Comparison of ENCODE assay signal across 24 cellular contexts in the genomic region with DNA sequence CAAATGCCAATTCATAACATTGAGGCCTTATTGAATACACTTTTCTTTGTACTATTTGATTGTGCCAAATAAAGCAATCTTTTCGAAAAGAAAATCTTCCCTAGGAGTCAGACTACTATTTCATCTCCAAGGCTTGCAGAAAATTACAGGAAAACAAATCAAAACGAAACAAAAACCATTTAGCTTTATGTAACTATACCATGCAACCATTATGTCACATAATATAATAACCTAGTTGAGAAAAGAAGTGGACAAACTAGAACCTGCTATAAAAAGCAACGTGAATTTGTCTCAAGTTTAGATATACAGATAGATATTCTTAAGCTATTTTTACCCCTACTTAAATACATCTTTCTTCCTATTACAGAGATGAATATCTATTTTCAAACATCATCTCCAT. TPM values are rescaled to one million over a fixed set of nuclear protein-coding genes. Genes with fewer than 3 reads are reported as not detected.
DNase-seq lines count a peak whose midpoint lies in the region; ATAC-seq, FAIRE-seq and TF ChIP-seq lines count a peak whose summit lies in the region.
"Had no signal": no experiment of that assay in that cellular context is flagged by ENCODE, and none has a peak within 500 bp of the region (broad histone marks: within the 10 kb centered on the region; RNA-seq: fewer than 3 reads in every experiment).

No MANE protein-coding gene starts in this region.

- H3K4me1 Mint-ChIP-seq in activated T-helper 17 cell treated with anti-CD3 and anti-CD28 coated beads, Interleukin-2, amount 50 U/mL, for 72 hours = no peaks in the 10 kb centered on the region
- H3K4me1 Mint-ChIP-seq in activated naive CD8-positive, alpha-beta T cell treated with anti-CD3 and anti-CD28 coated beads for 36 hours = peaks cover 11% of the 10 kb centered on the region
- H3K4me1 Mint-ChIP-seq: CD14-positive monocyte had no signal

- TF ChIP-seq POLR2A in K562 (conservative IDR thresholded peaks at IDR 0.05) = no peak

- H2AFZ ChIP-seq in K562 (ENCODE audit: low read depth, low read length) = peak overlapping the region; percentile 23; the same call in 1 of the 2 replicates

- no peak for TF ChIP-seq EP300 in K562 (IDR thresholded peaks at IDR 0.05; ENCODE audit: low read length)

- H3K4me1 ChIP-seq in K562 (replicated peaks in 1 of 2; ENCODE audit: control insufficient read depth in 2 of 2, insufficient read depth in 2 of 2, low read length in 2 of 2) (peaks cover 4 to 31% of the 10 kb centered on the region in 2 experiments; a peak in 4 of 5 replicates), mucosa of descending colon (ENCODE audit: low read depth) (peaks cover 9% of the 10 kb centered on the region), pancreas (no peaks in the 10 kb centered on the region)
- H3K4me1 ChIP-seq: A549 had no signal

- intact Hi-C loops in K562 (cut with micrococcal nuclease) (no loop called here), mucosa of descending colon (cut with DNase I, micrococcal nuclease) (no loop called here), pancreas (cut with DNase I) (no loop called here)

- ATAC-seq in K562 (no peak), mucosa of descending colon (peak; percentile 55), pancreas (no peak)
- no peak for ATAC-seq in activated T-helper 17 cell treated with anti-CD3 and anti-CD28 coated beads, Interleukin-2, amount 50 U/mL, for 72 hours (replicated peaks)
- ATAC-seq: A549, GM12878 had no signal

- H3K9me3 ChIP-seq in K562 (replicated peaks; ENCODE audit: control insufficient read depth, insufficient read depth, low read depth, low read length) = no peaks in the 10 kb centered on the region
- no peaks in the 10 kb centered on the region for H3K9me3 ChIP-seq in mucosa of descending colon
- no peaks in the 10 kb centered on the region for H3K9me3 ChIP-seq in pancreas
- H3K9me3 ChIP-seq: A549; BE2C; BLaER1 treated with 17β-estradiol and CSF1 and Interleukin-3, amounts not matched to agents 10 nM and 100 nM had no signal

- H3K4me3 ChIP-seq in K562 = no peak overlapping the region
- H3K4me3 ChIP-seq in mucosa of descending colon = no peak overlapping the region
- H3K4me3 ChIP-seq in pancreas = no peak overlapping the region
- H3K4me3 ChIP-seq in H7 (ENCODE audit: insufficient read depth, low read depth, low read length) = no peak overlapping the region
- H3K4me3 ChIP-seq: A549; BLaER1 treated with 17β-estradiol and CSF1 and Interleukin-3, amounts not matched to agents 10 nM and 100 nM; GM12878 had no signal

- POLR2A ChIA-PET in K562 (lab: Yijun Ruan, JAX) = no interaction called here

- no peaks in the 10 kb centered on the region for H3K9me1 ChIP-seq in K562 (ENCODE audit: control insufficient read depth, insufficient read depth, low read length)

- TF ChIP-seq RAD21 in K562 (CRISPR knock-in tag; conservative IDR thresholded peaks at IDR 0.05 in 1 of 2, IDR thresholded peaks at IDR 0.05 in 1 of 2) = no peak

- no peak overlapping the region for H3K27ac Mint-ChIP-seq in activated T-helper 17 cell treated with anti-CD3 and anti-CD28 coated beads, Interleukin-2, amount 50 U/mL, for 72 hours
- H3K27ac Mint-ChIP-seq in activated naive CD8-positive, alpha-beta T cell treated with anti-CD3 and anti-CD28 coated beads for 36 hours = no peak overlapping the region
- H3K27ac Mint-ChIP-seq: CD14-positive monocyte; CD4-positive, alpha-beta T cell; CD8-positive, alpha-beta memory T cell had no signal

- in situ Hi-C loops in K562 (cut with MboI) = no loop called here

- FAIRE-seq in K562 (lab: Jason Lieb, UNC) = no peak
- FAIRE-seq in pancreas (lab: Jason Lieb, UNC) = peak; percentile 76
- FAIRE-seq: A549, D721Med, GM12878, H54 had no signal

- CTCF ChIA-PET in K562 (lab: Yijun Ruan, JAX; ENCODE audit: low intra/inter-chr PET ratio) = interaction anchor here (0.6 kb wide), 1 partner anchor 669 kb away, joined by 3 read pairs; no protein-coding TSS in a partner anchor

- H3K27me3 ChIP-seq in K562 (ENCODE audit: control insufficient read depth in 2 of 2, insufficient read depth in 2 of 2, low read length in 2 of 2) = no peaks in the 10 kb centered on the region
- H3K27me3 ChIP-seq in pancreas = peaks cover 0 to 3% (median 0%) of the 10 kb centered on the region in 4 donors
- H3K27me3 ChIP-seq in H7 (ENCODE audit: control insufficient read depth, insufficient read depth, low read length) = no peaks in the 10 kb centered on the region
- H3K27me3 ChIP-seq: BE2C; BLaER1 treated with 17β-estradiol and CSF1 and Interleukin-3, amounts not matched to agents 10 nM and 100 nM had no signal

- no peak for DNase-seq in K562 (ENCODE audit: extremely low read depth in 1 of 4, low spot score in 3 of 4)
- no peak for DNase-seq in mucosa of descending colon
- DNase-seq in pancreas = no peak
- no peak for DNase-seq in activated naive CD8-positive, alpha-beta T cell treated with anti-CD3 and anti-CD28 coated beads for 36 hours
- DNase-seq in H7 = no peak
- DNase-seq: 8988T; ACHN; AML-193; BE2C; CD4-positive, alpha-beta T cell; CD8-positive, alpha-beta memory T cell; DMS 273 treated with DMSO at 0.1 percent for 48 hours; DMS79; EL; GDM1; GOT3; HCEC 1CT had no signal

- no peak overlapping the region for H3K27ac ChIP-seq in K562 (ENCODE audit: extremely low read depth, low read depth, low read length)
- H3K27ac ChIP-seq in pancreas = no peak overlapping the region
- H3K27ac ChIP-seq: A549; BLaER1 treated with 17β-estradiol and CSF1 and Interleukin-3, amounts not matched to agents 10 nM and 100 nM had no signal

- H3K9ac ChIP-seq in K562 (ENCODE audit: insufficient read depth in 1 of 2, low read depth in 2 of 2, low read length in 2 of 2) = no peak overlapping the region
- H3K9ac ChIP-seq: BLaER1 treated with 17β-estradiol and CSF1 and Interleukin-3, amounts not matched to agents 10 nM and 100 nM had no signal

- no peaks in the 10 kb centered on the region for H3K79me2 ChIP-seq in K562 (ENCODE audit: control insufficient read depth, insufficient read depth, low read length)

- no peak for TF ChIP-seq CTCF in K562 (IDR thresholded peaks at IDR 0.05 in 2 of 3, conservative IDR thresholded peaks at IDR 0.05 in 1 of 3; ENCODE audit: insufficient read depth in 2 of 3, low read depth in 1 of 3, low read length in 3 of 3)
- no peak for TF ChIP-seq CTCF in mucosa of descending colon (IDR thresholded peaks at IDR 0.05)
- no peak for TF ChIP-seq CTCF in pancreas (IDR thresholded peaks at IDR 0.05)

- WGBS in K562 (ENCODE audit: insufficient coverage, low coverage, missing lambda C conversion rate) = 26% methylated on average over 3 of the region's 3 CpGs
- 68 to 71% methylated on average over 3 of the region's 3 CpGs for WGBS in pancreas, 2 donors

- no peaks in the 10 kb centered on the region for H4K20me1 ChIP-seq in K562 (replicated peaks; ENCODE audit: control insufficient read depth, insufficient read depth, low read length)
- H4K20me1 ChIP-seq: BLaER1 treated with 17β-estradiol and CSF1 and Interleukin-3, amounts not matched to agents 10 nM and 100 nM had no signal

- H3K36me3 Mint-ChIP-seq in activated T-helper 17 cell treated with anti-CD3 and anti-CD28 coated beads, Interleukin-2, amount 50 U/mL, for 72 hours (ENCODE audit: low read depth) = no peaks in the 10 kb centered on the region
- H3K36me3 Mint-ChIP-seq in activated naive CD8-positive, alpha-beta T cell treated with anti-CD3 and anti-CD28 coated beads for 36 hours = no peaks in the 10 kb centered on the region
- H3K36me3 Mint-ChIP-seq: CD14-positive monocyte; CD8-positive, alpha-beta memory T cell had no signal

- H3K4me3 Mint-ChIP-seq in activated T-helper 17 cell treated with anti-CD3 and anti-CD28 coated beads, Interleukin-2, amount 50 U/mL, for 72 hours = no peak overlapping the region
- H3K4me3 Mint-ChIP-seq in activated naive CD8-positive, alpha-beta T cell treated with anti-CD3 and anti-CD28 coated beads for 36 hours = no peak overlapping the region
- H3K4me3 Mint-ChIP-seq: CD14-positive monocyte; CD4-positive, alpha-beta T cell; CD8-positive, alpha-beta memory T cell had no signal

- no TSS peak for BruUV-seq in K562 (replicated peaks; lab: Mats Ljungman, UMichigan)

- H3K4me2 ChIP-seq in K562 (ENCODE audit: insufficient read depth, low read length) = no peak overlapping the region
- H3K4me2 ChIP-seq: A549; BLaER1 treated with 17β-estradiol and CSF1 and Interleukin-3, amounts not matched to agents 10 nM and 100 nM had no signal

- H3K27me3 Mint-ChIP-seq in activated T-helper 17 cell treated with anti-CD3 and anti-CD28 coated beads, Interleukin-2, amount 50 U/mL, for 72 hours = peaks cover 19% of the 10 kb centered on the region
- peaks cover 23% of the 10 kb centered on the region for H3K27me3 Mint-ChIP-seq in activated naive CD8-positive, alpha-beta T cell treated with anti-CD3 and anti-CD28 coated beads for 36 hours

- no peaks in the 10 kb centered on the region for H3K36me3 ChIP-seq in K562 (ENCODE audit: control insufficient read depth, insufficient read depth, low read length)
- no peaks in the 10 kb centered on the region for H3K36me3 ChIP-seq in mucosa of descending colon (ENCODE audit: low read depth)
- H3K36me3 ChIP-seq in pancreas = no peaks in the 10 kb centered on the region
- no peaks in the 10 kb centered on the region for H3K36me3 ChIP-seq in H7 (replicated peaks; ENCODE audit: control insufficient read depth, insufficient read depth, low read length)
- H3K36me3 ChIP-seq: BE2C; BLaER1 treated with 17β-estradiol and CSF1 and Interleukin-3, amounts not matched to agents 10 nM and 100 nM had no signal

- H3K9me3 Mint-ChIP-seq in activated T-helper 17 cell treated with anti-CD3 and anti-CD28 coated beads, Interleukin-2, amount 50 U/mL, for 72 hours = no peaks in the 10 kb centered on the region
- no peaks in the 10 kb centered on the region for H3K9me3 Mint-ChIP-seq in activated naive CD8-positive, alpha-beta T cell treated with anti-CD3 and anti-CD28 coated beads for 36 hours
- H3K9me3 Mint-ChIP-seq: CD4-positive, alpha-beta T cell; CD8-positive, alpha-beta memory T cell had no signal

RNA-seq across cellular contexts. Expression of a gene that starts 18.0 kb away (rescaled TPM):
- total RNA-seq in K562 (2011; cell fraction: chromatin; rRNA removed; ENCODE audit: low replicate concordance) = 0.77 and 0.90 TPM in 2 replicates
- 0.17 and 0.26 TPM in 2 replicates for total RNA-seq in K562 (2011; cell fraction: nucleolus; rRNA removed)
- total RNA-seq in K562 (2011; cell fraction: nucleoplasm; rRNA removed) = 0.37 and 0.61 TPM in 2 replicates
- total RNA-seq in K562 (2014; rRNA removed) = not detected in 2 replicates
- total RNA-seq in K562 (2014; rRNA removed; fragmentation: Illumina TruSeq; extraction: Trizol) = not detected in 2 replicates
- total RNA-seq in K562 (2015; rRNA removed; fragmentation: Illumina TruSeq; extraction: Trizol) = not detected in 2 replicates
- total RNA-seq in K562 (2021) = not detected in 2 replicates
- 0.13 TPM in 1 of 2 replicates, not detected in the other for polyA plus RNA-seq in K562 (2011; rRNA removed)
- polyA plus RNA-seq in K562 (2011; cell fraction: cytosol; rRNA removed) = 0.03 and 0.13 TPM in 2 replicates
- polyA plus RNA-seq in K562 (2011; cell fraction: nucleus; rRNA removed) = 0.17 TPM in 1 of 2 replicates, not detected in the other
- polyA plus RNA-seq in K562 (2012) = not detected in 2 replicates
- polyA plus RNA-seq in K562 (2014; fragmentation: Illumina TruSeq; extraction: Trizol) = not detected in 2 replicates
- not detected for polyA plus RNA-seq in K562 (2014; fragmentation: Nextera tagmentation; extraction: Ambion mirVana)
- polyA plus RNA-seq in K562 (2014; rRNA removed) = 0.09 TPM in 1 of 2 replicates, not detected in the other
- 0.15 and 0.60 TPM in 2 replicates for polyA minus RNA-seq in K562 (2011; rRNA and poly(A)+ RNA removed)
- polyA minus RNA-seq in K562 (2011; cell fraction: cytosol; rRNA and poly(A)+ RNA removed) = not detected in 2 replicates
- not detected in 2 replicates for polyA minus RNA-seq in K562 (2011; cell fraction: nucleus; rRNA and poly(A)+ RNA removed)
- total RNA-seq in mucosa of descending colon = 10 to 100 TPM; 15.0 to 18.8 (median 17.3) TPM
- total RNA-seq in pancreas = not detected
- not detected for polyA plus RNA-seq in pancreas
- total RNA-seq in activated T-helper 17 cell treated with anti-CD3 and anti-CD28 coated beads, Interleukin-2, amount 50 U/mL, for 72 hours = not detected
- not detected for total RNA-seq in activated naive CD8-positive, alpha-beta T cell treated with anti-CD3 and anti-CD28 coated beads for 36 hours
- total RNA-seq in H7 (2014; rRNA removed; shearing (Covaris generic)) = not detected in 2 replicates
- total RNA-seq: CD4-positive, alpha-beta T cell; CD8-positive, alpha-beta memory T cell; GM12878 had no signal
- polyA plus RNA-seq: A549; CD14-positive monocyte; CD8-positive, alpha-beta memory T cell; GM12878 had no signal

Comparison
In these comparisons a context has a peak if more than half of its experiments do, and no peak if none do; other contexts are left out.
1. RNA of a gene that starts 18.0 kb away (total RNA-seq): 15.0 to 18.8 TPM in mucosa of descending colon; not detected in activated T-helper 17 cell treated with anti-CD3 and anti-CD28 coated beads, Interleukin-2, amount 50 U/mL, for 72 hours, 0.17 to 0.90 TPM in K562, not detected in pancreas, not detected in activated naive CD8-positive, alpha-beta T cell treated with anti-CD3 and anti-CD28 coated beads for 36 hours and not detected in H7; every median in the first group is over 4 times any median in the second.